ENCODE assay signal across 13 cellular contexts in genomic region chr2:102480273-102480672, GRCh38. TPM values are rescaled to one million over a fixed set of nuclear protein-coding genes. Genes with fewer than 3 reads are reported as not detected.
DNase-seq lines count a peak whose midpoint lies in the region; FAIRE-seq and TF ChIP-seq lines count a peak whose summit lies in the region.
"Had no signal": no experiment of that assay in that cellular context is flagged by ENCODE, and none has a peak within 500 bp of the region (broad histone marks: within the 10 kb centered on the region; RNA-seq: fewer than 3 reads in every experiment).

No MANE protein-coding gene starts in this region.

- H3K4me3 Mint-ChIP-seq in MCF 10A (ENCODE audit: unreplicated experiment): no peak overlapping the region
- H3K4me3 Mint-ChIP-seq: CD4-positive, CD25-positive, alpha-beta regulatory T cell had no signal

- H3K27me3 Mint-ChIP-seq in MCF 10A (ENCODE audit: insufficient read depth, unreplicated experiment): peaks cover 11% of the 10 kb centered on the region

- TF ChIP-seq CTCF in MCF 10A (IDR thresholded peaks at IDR 0.05; ENCODE audit: unreplicated experiment): no peak
- TF ChIP-seq CTCF in breast epithelium (IDR thresholded peaks at IDR 0.05): no peak
- no peak for TF ChIP-seq CTCF in fibroblast of the aortic adventitia (IDR thresholded peaks at IDR 0.05; ENCODE audit: insufficient read depth, low read length)
- TF ChIP-seq CTCF in kidney (IDR thresholded peaks at IDR 0.05; ENCODE audit: borderline replicate concordance, extremely low read depth, insufficient read depth): no peak

- CTCF ChIA-PET in MCF 10A (lab: Yijun Ruan, JAX): interaction anchor here (0.7 kb wide), 1 partner anchor 135 kb away, joined by 3 read pairs; no protein-coding TSS in a partner anchor

- H3K36me3 Mint-ChIP-seq in MCF 10A (ENCODE audit: insufficient read depth, unreplicated experiment): no peaks in the 10 kb centered on the region
- H3K36me3 Mint-ChIP-seq: CD4-positive, CD25-positive, alpha-beta regulatory T cell had no signal

- H3K27me3 ChIP-seq in breast epithelium: no peaks in the 10 kb centered on the region
- H3K27me3 ChIP-seq: BLaER1 treated with 17β-estradiol and CSF1 and Interleukin-3, amounts not matched to agents 10 nM and 100 nM had no signal

- H3K27ac ChIP-seq in breast epithelium (no peak overlapping the region), kidney (ENCODE audit: low read depth in 2 of 2, low read length in 2 of 2) (no peak overlapping the region)
- H3K27ac ChIP-seq: BLaER1 treated with 17β-estradiol and CSF1 and Interleukin-3, amounts not matched to agents 10 nM and 100 nM; GM23248 had no signal

- H3K27ac Mint-ChIP-seq in MCF 10A (ENCODE audit: low read depth, unreplicated experiment): no peak overlapping the region
- H3K27ac Mint-ChIP-seq: CD4-positive, CD25-positive, alpha-beta regulatory T cell had no signal

- no peaks in the 10 kb centered on the region for H3K4me1 Mint-ChIP-seq in MCF 10A (ENCODE audit: insufficient read depth, unreplicated experiment)
- H3K4me1 Mint-ChIP-seq: CD4-positive, CD25-positive, alpha-beta regulatory T cell had no signal

- intact Hi-C loops in MCF 10A (cut with micrococcal nuclease) (no loop called here), breast epithelium (cut with DNase I; ENCODE audit: low total_unique reads) (no loop called here), kidney (cut with DNase I) (no loop called here)

- no TSS peak for BruUV-seq in MCF 10A (replicated peaks; lab: Mats Ljungman, UMichigan)

- no peak overlapping the region for H3K4me3 ChIP-seq in breast epithelium
- H3K4me3 ChIP-seq in fibroblast of the aortic adventitia (ENCODE audit: low read depth, low read length): no peak overlapping the region
- no peak overlapping the region for H3K4me3 ChIP-seq in kidney (ENCODE audit: low read length in 2 of 2)
- H3K4me3 ChIP-seq: BLaER1 treated with 17β-estradiol and CSF1 and Interleukin-3, amounts not matched to agents 10 nM and 100 nM; GM23248 had no signal

- no peaks in the 10 kb centered on the region for H3K9me3 Mint-ChIP-seq in MCF 10A (ENCODE audit: unreplicated experiment)

- H3K36me3 ChIP-seq in breast epithelium (no peaks in the 10 kb centered on the region), kidney (ENCODE audit: control insufficient read depth in 1 of 2, insufficient read depth in 2 of 2, low read length in 2 of 2) (no peaks in the 10 kb centered on the region)
- H3K36me3 ChIP-seq: BLaER1 treated with 17β-estradiol and CSF1 and Interleukin-3, amounts not matched to agents 10 nM and 100 nM had no signal

- peak; percentile 15 to 34 for DNase-seq in NOMO-1 (lab: John Stamatoyannopoulos, UW; ENCODE audit: unreplicated experiment in 2 of 2)
- DNase-seq in NOMO-1 treated with dmso at 0.1 percent for 144 hours (lab: John Stamatoyannopoulos, UW; ENCODE audit: unreplicated experiment): no peak
- peak; percentile 29 for DNase-seq in MCF 10A (ENCODE audit: unreplicated experiment)
- no peak for DNase-seq in breast epithelium (ENCODE audit: low spot score in 2 of 2)
- peak; percentile 11 for DNase-seq in fibroblast of the aortic adventitia (ENCODE audit: low read depth)
- no peak for DNase-seq in HuH-7.5 (ENCODE audit: low spot score)
- no peak for DNase-seq in kidney
- DNase-seq: 8988T; CD4-positive, CD25-positive, alpha-beta regulatory T cell; DMS53; GM23248 had no signal

- no peak for TF ChIP-seq POLR2A in breast epithelium (IDR thresholded peaks at IDR 0.05)

- H3K9me3 ChIP-seq in breast epithelium (no peaks in the 10 kb centered on the region), kidney (ENCODE audit: control insufficient read depth in 1 of 2, low read length in 2 of 2) (no peaks in the 10 kb centered on the region)
- H3K9me3 ChIP-seq: BLaER1 treated with 17β-estradiol and CSF1 and Interleukin-3, amounts not matched to agents 10 nM and 100 nM had no signal

- H3K4me1 ChIP-seq in breast epithelium (no peaks in the 10 kb centered on the region), kidney (ENCODE audit: control insufficient read depth in 1 of 2, insufficient read depth in 1 of 2, low read depth in 1 of 2, low read length in 2 of 2) (no peaks in the 10 kb centered on the region)
- H3K4me1 ChIP-seq: BLaER1 treated with 17β-estradiol and CSF1 and Interleukin-3, amounts not matched to agents 10 nM and 100 nM had no signal

- POLR2A ChIA-PET in MCF 10A (lab: Yijun Ruan, JAX): interaction anchor here (0.6 to 1.4 kb wide), 5 partner anchors 14 to 126 kb away, joined by 3 to 4 read pairs (median 3); no protein-coding TSS in a partner anchor

- FAIRE-seq in kidney (lab: Jason Lieb, UNC): no peak
- FAIRE-seq: H54 had no signal

- H3K9ac ChIP-seq in kidney (ENCODE audit: low read length in 2 of 2): no peak overlapping the region
- H3K9ac ChIP-seq: BLaER1 treated with 17β-estradiol and CSF1 and Interleukin-3, amounts not matched to agents 10 nM and 100 nM; GM23248 had no signal

RNA-seq across cellular contexts. Expression of gene SLC9A4, which starts 7.2 kb away (rescaled TPM):
- total RNA-seq in MCF 10A (2022) (0.07 TPM in 1 of 2 replicates, not detected in the other), breast epithelium (not detected), fibroblast of the aortic adventitia (ENCODE audit: low replicate concordance) (not detected in 2 replicates), kidney (2.8 TPM)
- polyA plus RNA-seq in kidney (ENCODE audit: insufficient read depth, low read depth, low replicate concordance): 10.3 TPM
- total RNA-seq: CD4-positive, CD25-positive, alpha-beta regulatory T cell; GM23248 had no signal
- polyA plus RNA-seq: CD4-positive, CD25-positive, alpha-beta regulatory T cell; GM23248 had no signal

RNA-seq across cellular contexts. Expression of gene IL18RAP, which starts 57.3 kb away (rescaled TPM):
- not detected in 2 replicates for total RNA-seq in MCF 10A (2022)
- 1 to 10 TPM; 1.4 to 2.9 (median 2.3) TPM for total RNA-seq in breast epithelium
- total RNA-seq in fibroblast of the aortic adventitia (ENCODE audit: low replicate concordance): 0.09 TPM in 1 of 2 replicates, not detected in the other
- 2.0 TPM for total RNA-seq in kidney
- not detected for polyA plus RNA-seq in kidney (ENCODE audit: insufficient read depth, low read depth, low replicate concordance)
- total RNA-seq: GM23248 had no signal

Comparison
In these comparisons a context has a peak if more than half of its experiments do, and no peak if none do; other contexts are left out.
1. DNase-seq: peak in NOMO-1 (2 of 2), MCF 10A (single experiment) and fibroblast of the aortic adventitia (single experiment); none in NOMO-1 treated with dmso at 0.1 percent for 144 hours (single experiment), breast epithelium (0 of 2), HuH-7.5 (single experiment) and kidney (single experiment).